In genomic region chr17:80605326-80606066, GRCh38 we compare ENCODE assay signal across 9 cellular contexts.
A peak's percentile ranks its signal among the peaks of the same experiment; 100 is the strongest.
DNase-seq lines count a peak whose midpoint lies in the region; ATAC-seq and TF ChIP-seq lines count a peak whose summit lies in the region.
"Had no signal": no experiment of that assay in that cellular context is flagged by ENCODE, and none has a peak within 500 bp of the region (broad histone marks: within the 10 kb centered on the region; RNA-seq: fewer than 3 reads in every experiment).

No MANE protein-coding gene starts in this region.

- in situ Hi-C loops in brain microvascular endothelial cell (cut with HindIII; ENCODE audit: low pct_ligation_motif_present, low sequenced_read_pairs), result no loop called here

- peak overlapping the region; percentile 2 for H3K4me2 ChIP-seq in SU-DHL-6 (ENCODE audit: low read depth, low read length, poor library complexity, severe bottlenecking)

- H3F3A ChIP-seq in SU-DHL-6 (ENCODE audit: insufficient read depth), result no peaks in the 10 kb centered on the region

- H2AFZ ChIP-seq in SU-DHL-6 (ENCODE audit: low read depth, low read length, severe bottlenecking), result no peak overlapping the region

- peak; percentile 14 for TF ChIP-seq POLR2A in GM15510 (IDR thresholded peaks at IDR 0.05; ENCODE audit: borderline replicate concordance, extremely low read depth, insufficient read length)

- peaks cover 0 to 2% (median 2%) of the 10 kb centered on the region in 3 donors for H3K27me3 Mint-ChIP-seq in immature natural killer cell (ENCODE audit: low read depth in 3 of 3)

- no peak overlapping the region for H3K4me3 ChIP-seq in SU-DHL-6 (ENCODE audit: insufficient read depth, low read length, poor library complexity, severe bottlenecking)
- no peak overlapping the region for H3K4me3 ChIP-seq in brain microvascular endothelial cell (ENCODE audit: low read depth, low read length)

- H3K9me3 Mint-ChIP-seq in immature natural killer cell, result no peaks in the 10 kb centered on the region

- H3K27me3 ChIP-seq in SU-DHL-6 (ENCODE audit: low read length), result no peaks in the 10 kb centered on the region
- H3K27me3 ChIP-seq in brain microvascular endothelial cell (replicated peaks), result no peaks in the 10 kb centered on the region

- no peaks in the 10 kb centered on the region for H3K9me3 ChIP-seq in SU-DHL-6 (ENCODE audit: insufficient read depth, low read length)

- peak overlapping the region; percentile 6 for H3K27ac ChIP-seq in SU-DHL-6 (ENCODE audit: low read depth, low read length)
- H3K27ac ChIP-seq in brain microvascular endothelial cell, result no peak overlapping the region
- H3K27ac ChIP-seq: HL-60 had no signal

- H3K9ac ChIP-seq in SU-DHL-6 (ENCODE audit: low read length), result no peak overlapping the region

- no peak overlapping the region for H3K4me3 Mint-ChIP-seq in immature natural killer cell

- TF ChIP-seq CTCF in SU-DHL-6 (IDR thresholded peaks at IDR 0.05; ENCODE audit: insufficient read depth, low read length, poor library complexity, severe bottlenecking) (no peak), brain microvascular endothelial cell (IDR thresholded peaks at IDR 0.05; ENCODE audit: low read depth, low read length, missing control alignments) (no peak)

- H3K4me1 Mint-ChIP-seq in immature natural killer cell, result peaks cover 40 to 66% of the 10 kb centered on the region in 2 donors

- peak; percentile 7 for DNase-seq in brain microvascular endothelial cell
- DNase-seq in stimulated activated CD8-positive, alpha-beta memory T cell treated with anti-CD3 and anti-CD28 coated beads, Interleukin-12 subunit alpha, Interleukin-12 subunit beta, amount 100 ng/mL, for 24 hours (ENCODE audit: extremely low read depth), result peak; percentile 42
- DNase-seq in NCI-H1436 treated with DMSO at 0.1 percent for 48 hours (lab: John Stamatoyannopoulos, UW), result no peak
- DNase-seq in iPS-NIHi7 (ENCODE audit: extremely low spot score), result no peak
- DNase-seq in immature natural killer cell, result no peak

- peak overlapping the region in 2 of 6 donors; percentile 3 to 29 for H3K27ac Mint-ChIP-seq in immature natural killer cell

- H4K20me1 ChIP-seq in SU-DHL-6 (ENCODE audit: low read depth, low read length), result peaks cover 12% of the 10 kb centered on the region; the same call in 1 of the 2 replicates

- no peaks in the 10 kb centered on the region for H3K36me3 Mint-ChIP-seq in immature natural killer cell

- peaks cover 34% of the 10 kb centered on the region for H3K79me2 ChIP-seq in SU-DHL-6 (ENCODE audit: insufficient read depth, low read length)

- H3K9me2 ChIP-seq in SU-DHL-6 (replicated peaks; ENCODE audit: insufficient read depth, low read length), result no peaks in the 10 kb centered on the region

- H3K36me3 ChIP-seq in SU-DHL-6 (ENCODE audit: low read length), result no peaks in the 10 kb centered on the region
- H3K36me3 ChIP-seq in brain microvascular endothelial cell (replicated peaks), result no peaks in the 10 kb centered on the region

- peak; percentile 72 for ATAC-seq in HG02623 (IDR thresholded peaks at IDR 0.05; ENCODE audit: unreplicated experiment)

Comparison
In these comparisons a context has a peak if more than half of its experiments do, and no peak if none do; other contexts are left out.
1. DNase-seq: peak in brain microvascular endothelial cell (single experiment) and stimulated activated CD8-positive, alpha-beta memory T cell treated with anti-CD3 and anti-CD28 coated beads, Interleukin-12 subunit alpha, Interleukin-12 subunit beta, amount 100 ng/mL, for 24 hours (single experiment); none in NCI-H1436 treated with DMSO at 0.1 percent for 48 hours (single experiment), iPS-NIHi7 (single experiment) and immature natural killer cell (0 of 3).